In the genomic region with DNA sequence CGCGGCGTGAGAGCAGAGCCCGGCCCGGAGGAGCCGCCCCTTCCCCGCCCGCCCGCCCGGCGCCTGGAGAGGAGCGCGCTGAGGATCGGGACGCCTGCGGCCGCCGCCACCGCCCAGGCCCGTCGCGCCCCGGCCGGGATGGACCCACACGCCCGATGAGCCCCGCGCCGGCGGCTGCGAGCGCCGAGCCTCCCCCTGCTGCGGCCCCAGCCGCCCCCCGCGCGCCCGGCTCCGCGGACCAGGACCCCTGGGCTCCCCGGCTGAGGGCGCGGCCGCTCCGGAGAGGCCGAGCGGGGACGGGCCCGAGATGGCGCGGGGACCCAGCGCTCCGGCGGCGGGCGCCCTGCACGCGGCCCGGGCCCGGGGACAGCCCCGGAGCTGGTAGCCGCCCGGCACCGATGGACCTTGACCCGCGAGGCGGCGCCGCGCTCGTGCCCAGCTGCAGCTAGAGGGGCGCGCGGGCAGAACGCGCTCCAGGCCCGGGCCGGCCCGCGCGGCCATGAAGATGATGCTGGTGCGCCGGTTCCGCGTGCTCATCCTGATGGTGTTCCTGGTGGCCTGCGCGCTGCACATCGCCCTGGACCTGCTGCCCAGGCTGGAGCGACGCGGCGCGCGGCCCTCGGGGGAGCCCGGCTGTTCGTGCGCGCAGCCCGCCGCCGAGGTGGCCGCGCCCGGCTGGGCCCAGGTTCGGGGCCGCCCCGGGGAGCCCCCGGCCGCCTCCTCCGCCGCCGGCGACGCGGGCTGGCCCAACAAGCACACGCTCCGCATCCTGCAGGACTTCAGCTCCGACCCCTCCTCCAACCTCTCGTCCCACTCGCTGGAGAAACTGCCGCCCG, we compare ENCODE assay signal across 8 cellular contexts. TPM values are rescaled to one million over a fixed set of nuclear protein-coding genes. Genes with fewer than 3 reads are reported as not detected.
DNase-seq lines count a peak whose midpoint lies in the region; ATAC-seq and TF ChIP-seq lines count a peak whose summit lies in the region.

No MANE protein-coding gene starts in this region.

- TF ChIP-seq POLR2A in Peyer's patch (IDR thresholded peaks at IDR 0.05) = peak in 1 of 2 donors; percentile 17

- H3K9me3 ChIP-seq in BLaER1 treated with 17β-estradiol and CSF1 and Interleukin-3, amounts not matched to agents 10 nM and 100 nM (replicated peaks in 1 of 11) = peaks cover 0 to 9% (median 0%) of the 10 kb centered on the region in 11 experiments; a peak in 1 of 22 replicates
- no peaks in the 10 kb centered on the region for H3K9me3 ChIP-seq in Peyer's patch

- peak overlapping the region; percentile 72 to 93 (median 83) for H3K9ac ChIP-seq in BLaER1 treated with 17β-estradiol and CSF1 and Interleukin-3, amounts not matched to agents 10 nM and 100 nM

- no peak overlapping the region for H3K27ac Mint-ChIP-seq in osteocyte (ENCODE audit: unreplicated experiment)

- H3K36me3 ChIP-seq in BLaER1 treated with 17β-estradiol and CSF1 and Interleukin-3, amounts not matched to agents 10 nM and 100 nM = peaks cover 28 to 51% (median 35%) of the 10 kb centered on the region in 11 experiments
- H3K36me3 ChIP-seq in Peyer's patch = peaks cover 0 to 27% (median 0%) of the 10 kb centered on the region in 3 donors

- H3K4me3 ChIP-seq in BLaER1 treated with 17β-estradiol and CSF1 and Interleukin-3, amounts not matched to agents 10 nM and 100 nM = peak overlapping the region; percentile 71 to 99 (median 86)
- H3K4me3 ChIP-seq in Peyer's patch (peak overlapping the region; percentile 41 to 94 (median 74)), foreskin fibroblast (ENCODE audit: low read depth in 1 of 2, low read length in 2 of 2) (peak overlapping the region; percentile 64 to 83)

- peak overlapping the region; percentile 49 to 78 (median 74) for H3K27ac ChIP-seq in BLaER1 treated with 17β-estradiol and CSF1 and Interleukin-3, amounts not matched to agents 10 nM and 100 nM
- H3K27ac ChIP-seq in Peyer's patch = peak overlapping the region; percentile 71 to 96 (median 84)

- DNase-seq in Peyer's patch = peak in 2 of 3 donors; percentile 60 to 80
- DNase-seq in foreskin fibroblast = peak in 1 of 2 donors; percentile 56
- no peak for DNase-seq in osteocyte (ENCODE audit: extremely low spot score, unreplicated experiment)
- DNase-seq in NAMALWA (ENCODE audit: low spot score) = no peak
- DNase-seq in NK-92 (lab: John Stamatoyannopoulos, UW; ENCODE audit: unreplicated experiment) = no peak

- peaks cover 0 to 32% (median 25%) of the 10 kb centered on the region in 11 experiments; a peak in 17 of 22 replicates for H3K27me3 ChIP-seq in BLaER1 treated with 17β-estradiol and CSF1 and Interleukin-3, amounts not matched to agents 10 nM and 100 nM
- no peaks in the 10 kb centered on the region for H3K27me3 ChIP-seq in Peyer's patch

- H3K4me3 Mint-ChIP-seq in osteocyte (ENCODE audit: unreplicated experiment) = peak overlapping the region; percentile 52

- H3K4me2 ChIP-seq in BLaER1 treated with 17β-estradiol and CSF1 and Interleukin-3, amounts not matched to agents 10 nM and 100 nM = peak overlapping the region; percentile 93 to 99 (median 97)

- H4K20me1 ChIP-seq in BLaER1 treated with 17β-estradiol and CSF1 and Interleukin-3, amounts not matched to agents 10 nM and 100 nM = peaks cover 48 to 63% (median 52%) of the 10 kb centered on the region in 11 experiments

- peaks cover 28% of the 10 kb centered on the region for H3K36me3 Mint-ChIP-seq in osteocyte (ENCODE audit: unreplicated experiment)

- peaks cover 47 to 73% (median 61%) of the 10 kb centered on the region in 10 experiments for H3K4me1 ChIP-seq in BLaER1 treated with 17β-estradiol and CSF1 and Interleukin-3, amounts not matched to agents 10 nM and 100 nM
- peaks cover 0 to 53% (median 7%) of the 10 kb centered on the region in 4 donors for H3K4me1 ChIP-seq in Peyer's patch

- TF ChIP-seq CTCF in Peyer's patch (IDR thresholded peaks at IDR 0.05) (no peak), foreskin fibroblast (IDR thresholded peaks at IDR 0.05; ENCODE audit: low read depth, low read length) (no peak), osteocyte (IDR thresholded peaks at IDR 0.05) (no peak)

- peaks cover 47% of the 10 kb centered on the region for H3K4me1 Mint-ChIP-seq in osteocyte (ENCODE audit: unreplicated experiment)

- ATAC-seq in HG02623 (IDR thresholded peaks at IDR 0.05; ENCODE audit: unreplicated experiment) (no peak), GM19452 (IDR thresholded peaks at IDR 0.05; ENCODE audit: unreplicated experiment) (no peak)

- no peaks in the 10 kb centered on the region for H3K27me3 Mint-ChIP-seq in osteocyte (ENCODE audit: unreplicated experiment)

- no peaks in the 10 kb centered on the region for H3K9me3 Mint-ChIP-seq in osteocyte (ENCODE audit: unreplicated experiment)

RNA-seq across cellular contexts. Expression of gene FAM20C, which starts 0.5 kb away (rescaled TPM):
- total RNA-seq in Peyer's patch (10 to 100 TPM; 46.4 to 66.0 (median 53.8) TPM), osteocyte (132 and 143 TPM in 2 replicates)

Comparison
In these comparisons a context has a peak if more than half of its experiments do, and no peak if none do; other contexts are left out.
1. DNase-seq: peak in Peyer's patch (2 of 3); none in osteocyte (single experiment), NAMALWA (single experiment) and NK-92 (single experiment).
2. Peak in every context shown above with its lines, with median percentiles within 50 percentile points of each other: H3K4me3 ChIP-seq.